In genomic region chr7:2558620-2559282, GRCh38 we compare ENCODE assay signal across 8 cellular contexts. TPM values are rescaled to one million over a fixed set of nuclear protein-coding genes. Genes with fewer than 3 reads are reported as not detected.
A peak's percentile ranks its signal among the peaks of the same experiment; 100 is the strongest.
DNase-seq lines count a peak whose midpoint lies in the region; ATAC-seq, FAIRE-seq and TF ChIP-seq lines count a peak whose summit lies in the region.

Gene IQCE, plus strand, starts transcription at chr7:2558979. Its CDS starts 203 bp downstream, at chr7:2559182.

- in situ Hi-C loops in HepG2 (cut with HindIII; ENCODE audit: extremely low pct_ligation_motif_present, low pct_unique_long_range_greater_than_20kb), result no loop called here

- peak within 1 kb of the TSS; percentile 98 for H3K4me2 ChIP-seq in HepG2 (ENCODE audit: low read depth, low read length)

- H3K27ac ChIP-seq in HepG2 (ENCODE audit: extremely low read length, insufficient read depth, low read length), result peak within 1 kb of the TSS; percentile 54

- under 1% methylated on average over 16 of the region's 67 CpGs for WGBS in HepG2 (ENCODE audit: low lambda C conversion rate)

- DNase-seq in AG10803 (ENCODE audit: low read depth) (peak; percentile 87), NCI-H774 (lab: John Stamatoyannopoulos, UW) (peak; percentile 90), dermis microvascular lymphatic vessel endothelial cell (ENCODE audit: low read depth in 2 of 2) (peak; percentile 78 to 91), HepG2 (ENCODE audit: low spot score) (peak; percentile 81)
- DNase-seq in activated CD4-positive, alpha-beta T cell treated with anti-CD3 and anti-CD28 coated beads, Interleukin-2, amount 50 U/mL, for 48 hours, result peak; percentile 92 to 94
- peak; percentile 90 to 91 for DNase-seq in stimulated activated CD4-positive, alpha-beta T cell treated with anti-CD3 and anti-CD28 coated beads, Interleukin-2, amount 100 ng/mL, for 48 hours

- intact Hi-C loops in HepG2 (cut with micrococcal nuclease; ENCODE audit: unreplicated experiment), result loop anchor here (5.0 kb wide), 1 partner anchor 64 kb away; no protein-coding TSS in a partner anchor

- H3K9me3 ChIP-seq in HepG2 (ENCODE audit: low read length), result no peaks in the 10 kb centered on the region

- TF ChIP-seq RAD21 in HepG2 (CRISPR knock-in tag; IDR thresholded peaks at IDR 0.05), result peak; percentile 57

- H2AFZ ChIP-seq in HepG2 (ENCODE audit: low read length), result peak within 1 kb of the TSS; percentile 97

- TF ChIP-seq POLR2A in GM19099 (IDR thresholded peaks at IDR 0.05; ENCODE audit: extremely low read depth, insufficient read length, low read depth) (peak; percentile 39), HepG2 (IDR thresholded peaks at IDR 0.05; ENCODE audit: insufficient read depth in 1 of 2, low read depth in 2 of 2, low read length in 2 of 2) (no peak)

- peaks cover 37% of the 10 kb centered on the region for H3K4me1 ChIP-seq in HepG2 (ENCODE audit: insufficient read depth, low read length)

- H3K9ac ChIP-seq in HepG2 (ENCODE audit: insufficient read depth, low read depth, low read length), result peak within 1 kb of the TSS; percentile 72

- FAIRE-seq in HepG2 (lab: Jason Lieb, UNC), result peak; percentile 18

- no peak for TF ChIP-seq CTCF in AG10803 (conservative IDR thresholded peaks at IDR 0.05; ENCODE audit: low read length)
- no peak for TF ChIP-seq CTCF in HepG2 (CRISPR knock-in tag; IDR thresholded peaks at IDR 0.05)

- TF ChIP-seq EP300 in HepG2 (IDR thresholded peaks at IDR 0.05; ENCODE audit: low read depth in 2 of 2, low read length in 2 of 2) (no peak), HepG2 (CRISPR knock-in tag; IDR thresholded peaks at IDR 0.05; ENCODE audit: borderline replicate concordance) (no peak)

- H4K20me1 ChIP-seq in HepG2 (ENCODE audit: insufficient read depth, low read length), result no peaks in the 10 kb centered on the region

- H3K79me2 ChIP-seq in HepG2 (ENCODE audit: insufficient read depth, low read length), result peaks cover 13% of the 10 kb centered on the region

- POLR2A ChIA-PET in HepG2 (lab: Yijun Ruan, JAX), result interaction anchor here (0.8 kb wide), 2 partner anchors 65 to 71 kb away, joined by 4 read pairs; no protein-coding TSS in a partner anchor

- H3K36me3 ChIP-seq in HepG2 (replicated peaks in 1 of 2; ENCODE audit: control insufficient read depth in 1 of 2, insufficient read depth in 2 of 2, low read length in 2 of 2), result no peaks in the 10 kb centered on the region

- CTCF ChIA-PET in HepG2 (lab: Yijun Ruan, JAX; ENCODE audit: low intra/inter-chr PET ratio, low total read pairs), result no interaction called here

- ATAC-seq in HG03442 (IDR thresholded peaks at IDR 0.05; ENCODE audit: unreplicated experiment) (peak; percentile 51), HepG2 (peak; percentile 67)

- H3K4me3 ChIP-seq in AG10803 (ENCODE audit: low read length) (peak within 1 kb of the TSS; percentile 85), HepG2 (replicated peaks in 1 of 3; ENCODE audit: insufficient read depth in 1 of 3, low read depth in 2 of 3, low read length in 3 of 3) (peak within 1 kb of the TSS; percentile 74 to 93 (median 84))

- BruUV-seq in HepG2 (replicated peaks; lab: Mats Ljungman, UMichigan), result no TSS peak

- H3K27me3 ChIP-seq in HepG2 (ENCODE audit: control insufficient read depth in 1 of 2, insufficient read depth in 2 of 2, low read length in 2 of 2), result no peaks in the 10 kb centered on the region

TF ChIP-seq in HepG2, 621 proteins besides CTCF, POLR2A, EP300 and RAD21 (continues in another document):
- TF ChIP-seq CERS6 (CRISPR knock-in tag; IDR thresholded peaks at IDR 0.05) (no peak), HHEX (CRISPR knock-in tag; IDR thresholded peaks at IDR 0.05) (no peak), ZNF552 (CRISPR knock-in tag; IDR thresholded peaks at IDR 0.05; ENCODE audit: borderline replicate concordance) (no peak), ZNF329 (CRISPR knock-in tag; IDR thresholded peaks at IDR 0.05; ENCODE audit: low read depth) (no peak), CHD2 (IDR thresholded peaks at IDR 0.05; ENCODE audit: low read depth, low read length) (no peak), ZNF20 (CRISPR knock-in tag; IDR thresholded peaks at IDR 0.05) (no peak), RNF2 (conservative IDR thresholded peaks at IDR 0.05; ENCODE audit: low read depth) (no peak), TEAD2 (CRISPR knock-in tag; IDR thresholded peaks at IDR 0.05) (no peak), HNF4A (CRISPR knock-in tag; IDR thresholded peaks at IDR 0.05) (no peak), MIER2 (CRISPR knock-in tag; IDR thresholded peaks at IDR 0.05) (no peak), ZNF10 (CRISPR knock-in tag; IDR thresholded peaks at IDR 0.05; ENCODE audit: borderline replicate concordance, low read depth) (no peak), ZNF263 (CRISPR knock-in tag; IDR thresholded peaks at IDR 0.05) (peak; percentile 68; the same call in 1 of the 2 replicates), ZBTB21 (CRISPR knock-in tag; IDR thresholded peaks at IDR 0.05) (no peak), HOXA7 (CRISPR knock-in tag; IDR thresholded peaks at IDR 0.05) (no peak), ZSCAN9 (CRISPR knock-in tag; IDR thresholded peaks at IDR 0.05; ENCODE audit: borderline replicate concordance) (no peak), GTF3A (CRISPR knock-in tag; conservative IDR thresholded peaks at IDR 0.05) (no peak)

RNA-seq across cellular contexts. Expression of gene IQCE, which starts in this region (rescaled TPM):
- total RNA-seq in dermis microvascular lymphatic vessel endothelial cell, result 5.9 and 8.2 TPM in 2 replicates
- total RNA-seq in HepG2 (2016; rRNA removed; fragmentation: Illumina TruSeq; extraction: Trizol), result 2.5 and 3.0 TPM in 2 replicates
- 1.8 and 2.7 TPM in 2 replicates for total RNA-seq in HepG2 (2016; cell fraction: cytosol; rRNA removed; fragmentation: Illumina TruSeq; extraction: Trizol; ENCODE audit: low read depth)
- 1.6 and 2.7 TPM in 2 replicates for total RNA-seq in HepG2 (2016; cell fraction: insoluble cytoplasmic fraction; rRNA removed; fragmentation: Illumina TruSeq; extraction: Trizol)
- 3.0 and 4.1 TPM in 2 replicates for total RNA-seq in HepG2 (2016; cell fraction: membrane; rRNA removed; fragmentation: Illumina TruSeq; extraction: Trizol)
- total RNA-seq in HepG2 (2016; cell fraction: nucleus; rRNA removed; fragmentation: Illumina TruSeq; extraction: Trizol), result 2.9 and 4.3 TPM in 2 replicates
- polyA plus RNA-seq in HepG2 (2011; rRNA removed), result 1.5 and 1.7 TPM in 2 replicates
- polyA plus RNA-seq in HepG2 (2011; cell fraction: cytosol; rRNA removed), result 0.54 and 0.68 TPM in 2 replicates
- 4.0 and 6.8 TPM in 2 replicates for polyA plus RNA-seq in HepG2 (2011; cell fraction: nucleus; rRNA removed)
- polyA plus RNA-seq in HepG2 (2012), result 0.59 and 0.83 TPM in 2 replicates
- polyA plus RNA-seq in HepG2 (2016; cell fraction: cytosol; fragmentation: Illumina TruSeq; extraction: Trizol; ENCODE audit: low read depth), result 2.5 and 2.6 TPM in 2 replicates
- 2.2 and 3.8 TPM in 2 replicates for polyA plus RNA-seq in HepG2 (2016; cell fraction: insoluble cytoplasmic fraction; fragmentation: Illumina TruSeq; extraction: Trizol; ENCODE audit: low read depth)
- 3.3 and 3.7 TPM in 2 replicates for polyA plus RNA-seq in HepG2 (2016; cell fraction: membrane; fragmentation: Illumina TruSeq; extraction: Trizol; ENCODE audit: low read depth)
- polyA plus RNA-seq in HepG2 (2016; cell fraction: nucleus; fragmentation: Illumina TruSeq; extraction: Trizol; ENCODE audit: insufficient read depth, low read depth), result 6.7 and 9.8 TPM in 2 replicates
- polyA minus RNA-seq in HepG2 (2011; rRNA and poly(A)+ RNA removed; ENCODE audit: low replicate concordance), result 0.62 and 22.8 TPM in 2 replicates
- polyA minus RNA-seq in HepG2 (2011; cell fraction: cytosol; rRNA and poly(A)+ RNA removed), result 0.62 and 1.5 TPM in 2 replicates
- polyA minus RNA-seq in HepG2 (2011; cell fraction: nucleus; rRNA and poly(A)+ RNA removed), result 1.5 and 2.2 TPM in 2 replicates

Comparison
In these comparisons a context has a peak if more than half of its experiments do, and no peak if none do; other contexts are left out.
1. Peak in every context shown above with its lines: DNase-seq, ATAC-seq, H3K4me3 ChIP-seq and H3K27ac ChIP-seq.